In the genomic region with DNA sequence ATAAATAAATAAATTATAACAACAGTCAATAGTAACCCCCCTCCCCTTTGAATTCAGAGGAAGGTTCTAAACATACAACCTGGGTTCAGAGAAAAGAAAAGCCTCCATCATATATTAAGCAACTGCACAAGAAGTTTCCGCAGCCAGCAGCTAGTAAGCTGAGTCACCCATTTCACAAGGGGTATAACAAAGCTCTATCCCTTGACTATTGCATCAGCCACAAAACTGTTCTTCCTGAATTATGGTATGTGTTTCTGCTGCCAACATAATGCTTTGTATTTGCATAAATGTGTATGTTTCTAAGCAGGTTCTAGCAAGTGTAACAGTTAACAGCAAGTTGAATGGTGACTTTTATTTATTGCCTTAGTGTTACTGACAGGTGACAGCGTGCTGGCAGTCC, we compare ENCODE assay signal across 9 cellular contexts. TPM values are rescaled to one million over a fixed set of nuclear protein-coding genes. Genes with fewer than 3 reads are reported as not detected.
A peak's percentile ranks its signal among the peaks of the same experiment; 100 is the strongest.
DNase-seq lines count a peak whose midpoint lies in the region; ATAC-seq and TF ChIP-seq lines count a peak whose summit lies in the region.
"Had no signal": no experiment of that assay in that cellular context is flagged by ENCODE, and none has a peak within 500 bp of the region (broad histone marks: within the 10 kb centered on the region; RNA-seq: fewer than 3 reads in every experiment).

No MANE protein-coding gene starts in this region.

- peak; percentile 11 for DNase-seq in HT-29 (ENCODE audit: low spot score)
- no peak for DNase-seq in activated naive CD8-positive, alpha-beta T cell treated with anti-CD3 and anti-CD28 coated beads, Interleukin-2, amount 50 U/mL, for 24 hours
- no peak for DNase-seq in 8988T
- no peak for DNase-seq in NCI-H2196 treated with DMSO at 0.1 percent for 48 hours (lab: John Stamatoyannopoulos, UW; ENCODE audit: unreplicated experiment)
- DNase-seq: effector memory CD4-positive, alpha-beta T cell had no signal

- no peaks in the 10 kb centered on the region for H3K36me3 Mint-ChIP-seq in activated naive CD8-positive, alpha-beta T cell treated with anti-CD3 and anti-CD28 coated beads, Interleukin-2, amount 50 U/mL, for 24 hours (ENCODE audit: low read depth)

- H3K27me3 ChIP-seq in liver (ENCODE audit: control insufficient read depth in 4 of 4, insufficient read depth in 4 of 4, low read length in 3 of 4), result no peaks in the 10 kb centered on the region

- no peaks in the 10 kb centered on the region for H3K9me3 ChIP-seq in liver (ENCODE audit: control insufficient read depth in 4 of 4, low read length in 3 of 4)

- H3K4me3 ChIP-seq in liver (ENCODE audit: low read depth in 1 of 3, low read length in 3 of 3), result no peak overlapping the region

- H3K27me3 Mint-ChIP-seq in activated naive CD8-positive, alpha-beta T cell treated with anti-CD3 and anti-CD28 coated beads, Interleukin-2, amount 50 U/mL, for 24 hours, result no peaks in the 10 kb centered on the region

- H3K27ac ChIP-seq in C4-2B (peak overlapping the region; percentile 35; the same call in 1 of the 2 replicates), liver (ENCODE audit: low read depth in 1 of 2, low read length in 2 of 2) (peak overlapping the region; percentile 72)

- H3K9me3 Mint-ChIP-seq in activated naive CD8-positive, alpha-beta T cell treated with anti-CD3 and anti-CD28 coated beads, Interleukin-2, amount 50 U/mL, for 24 hours, result no peaks in the 10 kb centered on the region

- H3K9ac ChIP-seq in liver (ENCODE audit: low read depth in 1 of 2, low read length in 2 of 2), result no peak overlapping the region

- no peak overlapping the region for H3K4me3 Mint-ChIP-seq in activated naive CD8-positive, alpha-beta T cell treated with anti-CD3 and anti-CD28 coated beads, Interleukin-2, amount 50 U/mL, for 24 hours

- peaks cover 15% of the 10 kb centered on the region for H3K4me1 Mint-ChIP-seq in activated naive CD8-positive, alpha-beta T cell treated with anti-CD3 and anti-CD28 coated beads, Interleukin-2, amount 50 U/mL, for 24 hours

- peaks cover 2 to 23% (median 18%) of the 10 kb centered on the region in 4 donors for H3K4me1 ChIP-seq in liver (ENCODE audit: control insufficient read depth in 4 of 4, insufficient read depth in 4 of 4, low read length in 3 of 4)

- no peaks in the 10 kb centered on the region for H3K36me3 ChIP-seq in liver (ENCODE audit: control insufficient read depth in 4 of 4, insufficient read depth in 3 of 4, low read depth in 1 of 4, low read length in 3 of 4)

- H3K27ac Mint-ChIP-seq in activated naive CD8-positive, alpha-beta T cell treated with anti-CD3 and anti-CD28 coated beads, Interleukin-2, amount 50 U/mL, for 24 hours, result peak overlapping the region; percentile 84

- no peak for TF ChIP-seq RAD21 in liver (IDR thresholded peaks at IDR 0.05)

- TF ChIP-seq CTCF in C4-2B (conservative IDR thresholded peaks at IDR 0.05) (no peak), liver (IDR thresholded peaks at IDR 0.05; ENCODE audit: low read depth, low read length, missing input control) (no peak)

- WGBS in liver, result 74% methylated on average over 2 of the region's 2 CpGs

- peak; percentile 79 for ATAC-seq in activated naive CD8-positive, alpha-beta T cell treated with anti-CD3 and anti-CD28 coated beads, Interleukin-2, amount 50 U/mL, for 24 hours
- no peak for ATAC-seq in GM21825 (IDR thresholded peaks at IDR 0.05; ENCODE audit: unreplicated experiment)
- no peak for ATAC-seq in HG02870 (IDR thresholded peaks at IDR 0.05; ENCODE audit: unreplicated experiment)

TF ChIP-seq in liver, 16 proteins besides CTCF, POLR2A, EP300 and RAD21:
- TF ChIP-seq RXRA (IDR thresholded peaks at IDR 0.05) (no peak), JUND (IDR thresholded peaks at IDR 0.05) (peak in 1 of 2 donors; percentile 22), YY1 (IDR thresholded peaks at IDR 0.05) (peak; percentile 18), ATF3 (IDR thresholded peaks at IDR 0.05) (peak; percentile 48)

RNA-seq across cellular contexts. Expression of gene CEP120, which starts 6.8 kb away (rescaled TPM):
- 8.3 and 14.8 TPM in 2 replicates for total RNA-seq in HT-29 (2014; rRNA removed; shearing (Covaris generic))
- 10 to 100 TPM; 11.0 TPM for total RNA-seq in liver
- polyA plus RNA-seq in liver, result 1 to 10 TPM; 2.1 to 2.4 TPM
